ENCODE assay signal across 17 cellular contexts in genomic region chr14:93686313-93686712, GRCh38.
A peak's percentile ranks its signal among the peaks of the same experiment; 100 is the strongest.
DNase-seq lines count a peak whose midpoint lies in the region; ATAC-seq, FAIRE-seq and TF ChIP-seq lines count a peak whose summit lies in the region.
"Had no signal": no experiment of that assay in that cellular context is flagged by ENCODE, and none has a peak within 500 bp of the region (broad histone marks: within the 10 kb centered on the region; RNA-seq: fewer than 3 reads in every experiment).

No MANE protein-coding gene starts in this region.

- no TSS peak for BruUV-seq in mammary epithelial cell (replicated peaks; lab: Mats Ljungman, UMichigan)

- H3K79me2 ChIP-seq in GM23248 (ENCODE audit: insufficient read depth) (no peaks in the 10 kb centered on the region), mammary epithelial cell (ENCODE audit: insufficient read depth, low read length) (no peaks in the 10 kb centered on the region)

- H2AFZ ChIP-seq in GM23248 (no peak overlapping the region), mammary epithelial cell (ENCODE audit: low read depth, low read length) (no peak overlapping the region)

- no peak for ATAC-seq in activated CD8-positive, alpha-beta memory T cell treated with anti-CD3 and anti-CD28 coated beads, Interleukin-2, amount 10 ng/mL, durations not matched to agents 7 days and 5 days
- ATAC-seq in stimulated activated naive CD8-positive, alpha-beta T cell treated with anti-CD3 and anti-CD28 coated beads, Interleukin-15, amount 100 ng/mL, for 72 hours = no peak
- ATAC-seq: HepG2 had no signal

- H3K9me3 Mint-ChIP-seq in nephron progenitor cell = no peaks in the 10 kb centered on the region
- H3K9me3 Mint-ChIP-seq in activated CD8-positive, alpha-beta memory T cell treated with anti-CD3 and anti-CD28 coated beads, Interleukin-2, amount 10 ng/mL, durations not matched to agents 7 days and 5 days (ENCODE audit: low read depth) = no peaks in the 10 kb centered on the region
- no peaks in the 10 kb centered on the region for H3K9me3 Mint-ChIP-seq in stimulated activated naive CD8-positive, alpha-beta T cell treated with anti-CD3 and anti-CD28 coated beads, Interleukin-15, amount 100 ng/mL, for 72 hours

- H3K27ac ChIP-seq in GM23248 (no peak overlapping the region), mammary epithelial cell (ENCODE audit: insufficient read depth, low read depth, low read length) (no peak overlapping the region)

- H4K20me1 ChIP-seq in GM23248 (ENCODE audit: insufficient read depth) (no peaks in the 10 kb centered on the region), mammary epithelial cell (ENCODE audit: insufficient read depth, low read length) (no peaks in the 10 kb centered on the region)

- H3K36me3 Mint-ChIP-seq in nephron progenitor cell (ENCODE audit: low read depth) = no peaks in the 10 kb centered on the region
- H3K36me3 Mint-ChIP-seq in activated CD8-positive, alpha-beta memory T cell treated with anti-CD3 and anti-CD28 coated beads, Interleukin-2, amount 10 ng/mL, durations not matched to agents 7 days and 5 days = no peaks in the 10 kb centered on the region

- H3K27me3 ChIP-seq in GM23248 (replicated peaks; ENCODE audit: insufficient read depth) (no peaks in the 10 kb centered on the region), mammary epithelial cell (ENCODE audit: insufficient read depth, low read length) (no peaks in the 10 kb centered on the region)

- dilution Hi-C loops in mammary epithelial cell (cut with HindIII; ENCODE audit: low sequenced_read_pairs) = no loop called here

- peaks cover 53% of the 10 kb centered on the region for H3K4me1 Mint-ChIP-seq in nephron progenitor cell
- no peaks in the 10 kb centered on the region for H3K4me1 Mint-ChIP-seq in activated CD8-positive, alpha-beta memory T cell treated with anti-CD3 and anti-CD28 coated beads, Interleukin-2, amount 10 ng/mL, durations not matched to agents 7 days and 5 days
- H3K4me1 Mint-ChIP-seq in stimulated activated naive CD8-positive, alpha-beta T cell treated with anti-CD3 and anti-CD28 coated beads, Interleukin-15, amount 100 ng/mL, for 72 hours = no peaks in the 10 kb centered on the region

- no peak for FAIRE-seq in GM12891 (lab: Jason Lieb, UNC)
- FAIRE-seq: HepG2 had no signal

- TF ChIP-seq CTCF in mammary epithelial cell (conservative IDR thresholded peaks at IDR 0.05 in 1 of 2, IDR thresholded peaks at IDR 0.05 in 1 of 2; ENCODE audit: extremely low read depth in 1 of 2, insufficient read depth in 1 of 2, low read depth in 1 of 2, low read length in 2 of 2) (no peak), nephron progenitor cell (IDR thresholded peaks at IDR 0.05) (no peak)

- DNase-seq in GM23248 (peak; percentile 9), NCI-H2107 (lab: John Stamatoyannopoulos, UW) (peak; percentile 31), mammary epithelial cell (peak; percentile 30), nephron progenitor cell (no peak), GM12891 (ENCODE audit: insufficient read length, low spot score) (no peak)
- DNase-seq in activated CD8-positive, alpha-beta memory T cell treated with anti-CD3 and anti-CD28 coated beads, Interleukin-2, amount 10 ng/mL, durations not matched to agents 7 days and 5 days = no peak
- no peak for DNase-seq in stimulated activated naive CD8-positive, alpha-beta T cell treated with anti-CD3 and anti-CD28 coated beads, Interleukin-15, amount 100 ng/mL, for 72 hours
- DNase-seq: AML-193, Calu3, GDM1, H7, NCI-H1417, NCI-H2029, NCI-H226, NCI-H526 treated with DMSO at 0.1 percent for 48 hours, SHP77 treated with DMSO at 0.1 percent for 48 hours had no signal

- H3K4me3 ChIP-seq in GM23248 = no peak overlapping the region
- H3K4me3 ChIP-seq in mammary epithelial cell (replicated peaks in 1 of 3; ENCODE audit: insufficient read depth in 1 of 3, low read depth in 2 of 3, low read length in 3 of 3) = no peak overlapping the region

- no peaks in the 10 kb centered on the region for H3K4me1 ChIP-seq in GM23248 (ENCODE audit: insufficient read depth)
- no peaks in the 10 kb centered on the region for H3K4me1 ChIP-seq in mammary epithelial cell (ENCODE audit: insufficient read depth, low read length)

- CTCF ChIA-PET in mammary epithelial cell (lab: Charles Lee; ENCODE audit: low non-redundant PET) = no interaction called here
- CTCF ChIA-PET in activated CD8-positive, alpha-beta memory T cell treated with anti-CD3 and anti-CD28 coated beads, Interleukin-2, amount 10 ng/mL, durations not matched to agents 7 days and 5 days (lab: Charles Lee) = no interaction called here

- in situ Hi-C loops in GM23248 (cut with MboI) = no loop called here
- in situ Hi-C loops in mammary epithelial cell (cut with MboI; ENCODE audit: low sequenced_read_pairs in 2 of 2) = no loop called here

- no peak for TF ChIP-seq POLR2A in GM12891 (IDR thresholded peaks at IDR 0.05; ENCODE audit: low read depth, low read length)

- intact Hi-C loops in mammary epithelial cell (cut with micrococcal nuclease) = no loop called here

- no peaks in the 10 kb centered on the region for H3K36me3 ChIP-seq in GM23248 (ENCODE audit: low read depth)
- H3K36me3 ChIP-seq in mammary epithelial cell (ENCODE audit: insufficient read depth, low read length) = no peaks in the 10 kb centered on the region

- no peak overlapping the region for H3K4me2 ChIP-seq in GM23248 (ENCODE audit: unreplicated experiment)
- H3K4me2 ChIP-seq in mammary epithelial cell (ENCODE audit: insufficient read depth, low read depth, low read length) = no peak overlapping the region

- H3F3A ChIP-seq in GM23248 (ENCODE audit: insufficient read depth) = no peaks in the 10 kb centered on the region

- peak overlapping the region; percentile 40 for H3K27ac Mint-ChIP-seq in nephron progenitor cell
- no peak overlapping the region for H3K27ac Mint-ChIP-seq in activated CD8-positive, alpha-beta memory T cell treated with anti-CD3 and anti-CD28 coated beads, Interleukin-2, amount 10 ng/mL, durations not matched to agents 7 days and 5 days
- H3K27ac Mint-ChIP-seq in stimulated activated naive CD8-positive, alpha-beta T cell treated with anti-CD3 and anti-CD28 coated beads, Interleukin-15, amount 100 ng/mL, for 72 hours = no peak overlapping the region

- 43 to 48% methylated on average over 6 of the region's 6 CpGs for WGBS in GM23248 (ENCODE audit: low coverage in 1 of 2, low lambda C conversion rate in 2 of 2, missing lambda C conversion rate in 2 of 2), 2 experiments
- 80% methylated on average over 6 of the region's 6 CpGs for WGBS in mammary epithelial cell (ENCODE audit: low coverage, missing lambda C conversion rate)

- H3K9me3 ChIP-seq in GM23248 (ENCODE audit: low read depth) (no peaks in the 10 kb centered on the region), mammary epithelial cell (replicated peaks; ENCODE audit: insufficient read depth, low read length) (no peaks in the 10 kb centered on the region)

- H3K9ac ChIP-seq in GM23248 (no peak overlapping the region), mammary epithelial cell (ENCODE audit: insufficient read depth, low read length) (no peak overlapping the region)

- H3K4me3 Mint-ChIP-seq in nephron progenitor cell = no peak overlapping the region
- no peak overlapping the region for H3K4me3 Mint-ChIP-seq in activated CD8-positive, alpha-beta memory T cell treated with anti-CD3 and anti-CD28 coated beads, Interleukin-2, amount 10 ng/mL, durations not matched to agents 7 days and 5 days
- no peak overlapping the region for H3K4me3 Mint-ChIP-seq in stimulated activated naive CD8-positive, alpha-beta T cell treated with anti-CD3 and anti-CD28 coated beads, Interleukin-15, amount 100 ng/mL, for 72 hours

- H3K27me3 Mint-ChIP-seq in nephron progenitor cell (ENCODE audit: low read depth, poor library complexity) = peaks cover 10% of the 10 kb centered on the region
- H3K27me3 Mint-ChIP-seq in activated CD8-positive, alpha-beta memory T cell treated with anti-CD3 and anti-CD28 coated beads, Interleukin-2, amount 10 ng/mL, durations not matched to agents 7 days and 5 days = peaks cover 53% of the 10 kb centered on the region
- H3K27me3 Mint-ChIP-seq in stimulated activated naive CD8-positive, alpha-beta T cell treated with anti-CD3 and anti-CD28 coated beads, Interleukin-15, amount 100 ng/mL, for 72 hours = peaks cover 59% of the 10 kb centered on the region

- no peaks in the 10 kb centered on the region for H3K9me2 ChIP-seq in GM23248 (ENCODE audit: insufficient read depth)

TF ChIP-seq in GM12891, 5 proteins besides CTCF, POLR2A, EP300 and RAD21:
- no peak for TF ChIP-seq POLR2AphosphoS5 (IDR thresholded peaks at IDR 0.05; ENCODE audit: low read depth, low read length)
- no peak for TF ChIP-seq POU2F2 (IDR thresholded peaks at IDR 0.05; ENCODE audit: low read depth, low read length)
- TF ChIP-seq PAX5 (IDR thresholded peaks at IDR 0.05; ENCODE audit: insufficient read depth, low read length, severe bottlenecking) = no peak
- TF ChIP-seq TAF1 (IDR thresholded peaks at IDR 0.05; ENCODE audit: low read depth, low read length) = no peak
- no peak for TF ChIP-seq SPI1 (IDR thresholded peaks at IDR 0.05; ENCODE audit: low read depth, low read length)

Comparison
In these comparisons a context has a peak if more than half of its experiments do, and no peak if none do; other contexts are left out.
1. DNase-seq: peak in GM23248 (single experiment), NCI-H2107 (single experiment) and mammary epithelial cell (single experiment); none in nephron progenitor cell (single experiment), GM12891 (single experiment), activated CD8-positive, alpha-beta memory T cell treated with anti-CD3 and anti-CD28 coated beads, Interleukin-2, amount 10 ng/mL, durations not matched to agents 7 days and 5 days (single experiment) and stimulated activated naive CD8-positive, alpha-beta T cell treated with anti-CD3 and anti-CD28 coated beads, Interleukin-15, amount 100 ng/mL, for 72 hours (0 of 2).